1 cellular context compared by ENCODE assay signal in genomic region chr1:7373936-7374760, GRCh38.
TF ChIP-seq lines count a peak whose summit lies in the region.

No MANE protein-coding gene starts in this region.

TF ChIP-seq in SK-N-SH, 30 proteins besides CTCF, POLR2A, EP300 and RAD21 (continued from another document):
- no peak for TF ChIP-seq MEF2A (IDR thresholded peaks at IDR 0.05; ENCODE audit: borderline replicate concordance, low read depth)
- no peak for TF ChIP-seq GABPA (IDR thresholded peaks at IDR 0.05; ENCODE audit: low read depth)
- TF ChIP-seq SIN3A (IDR thresholded peaks at IDR 0.05; ENCODE audit: borderline replicate concordance, low read depth, low read length): no peak
- no peak for TF ChIP-seq CHD2 (IDR thresholded peaks at IDR 0.05; ENCODE audit: low read length, partially characterized antibody)
- no peak for TF ChIP-seq ELF1 (IDR thresholded peaks at IDR 0.05)
